In genomic region chr18:51361130-51361860, GRCh38 we compare ENCODE assay signal across 8 cellular contexts.
A peak's percentile ranks its signal among the peaks of the same experiment; 100 is the strongest.
DNase-seq lines count a peak whose midpoint lies in the region; ATAC-seq and TF ChIP-seq lines count a peak whose summit lies in the region.

No MANE protein-coding gene starts in this region.

- in situ Hi-C loops in HAP-1 (cut with MboI; ENCODE audit: low sequenced_read_pairs), result no loop called here

- no peaks in the 10 kb centered on the region for H3K27me3 ChIP-seq in HAP-1 (ENCODE audit: low read depth)
- no peaks in the 10 kb centered on the region for H3K27me3 ChIP-seq in uterus

- intact Hi-C loops in uterus (cut with DNase I; ENCODE audit: low total_unique reads), result no loop called here

- ATAC-seq in GM21529 (IDR thresholded peaks at IDR 0.05; ENCODE audit: unreplicated experiment), result peak; percentile 80

- H3K4me1 ChIP-seq in HAP-1, result no peaks in the 10 kb centered on the region
- H3K4me1 ChIP-seq in uterus, result no peaks in the 10 kb centered on the region

- TF ChIP-seq CTCF in uterus (IDR thresholded peaks at IDR 0.05), result no peak

- DNase-seq in GDM1 (lab: John Stamatoyannopoulos, UW), result peak; percentile 16
- DNase-seq in MV-4-11 (lab: John Stamatoyannopoulos, UW), result peak; percentile 98
- DNase-seq in globus pallidus (ENCODE audit: low spot score), result peak; percentile 8
- no peak for DNase-seq in HAP-1 (ENCODE audit: low spot score in 2 of 2)
- no peak for DNase-seq in HK-2 (ENCODE audit: unreplicated experiment)
- no peak for DNase-seq in NCI-H1048 (lab: John Stamatoyannopoulos, UW)
- no peak for DNase-seq in uterus

- H3K36me3 ChIP-seq in HAP-1 (replicated peaks) (no peaks in the 10 kb centered on the region), uterus (no peaks in the 10 kb centered on the region)

- no peak overlapping the region for H3K27ac ChIP-seq in uterus

- H3K4me3 ChIP-seq in HAP-1, result no peak overlapping the region
- no peak overlapping the region for H3K4me3 ChIP-seq in uterus

- H3K9me3 ChIP-seq in HAP-1 (no peaks in the 10 kb centered on the region), uterus (no peaks in the 10 kb centered on the region)

- TF ChIP-seq POLR2A in uterus (IDR thresholded peaks at IDR 0.05), result no peak

Comparison
In these comparisons a context has a peak if more than half of its experiments do, and no peak if none do; other contexts are left out.
1. DNase-seq: peak in GDM1 (single experiment), MV-4-11 (single experiment) and globus pallidus (single experiment); none in HAP-1 (0 of 2), HK-2 (single experiment), NCI-H1048 (single experiment) and uterus (0 of 2).